13 cellular contexts compared by ENCODE assay signal in the genomic region with DNA sequence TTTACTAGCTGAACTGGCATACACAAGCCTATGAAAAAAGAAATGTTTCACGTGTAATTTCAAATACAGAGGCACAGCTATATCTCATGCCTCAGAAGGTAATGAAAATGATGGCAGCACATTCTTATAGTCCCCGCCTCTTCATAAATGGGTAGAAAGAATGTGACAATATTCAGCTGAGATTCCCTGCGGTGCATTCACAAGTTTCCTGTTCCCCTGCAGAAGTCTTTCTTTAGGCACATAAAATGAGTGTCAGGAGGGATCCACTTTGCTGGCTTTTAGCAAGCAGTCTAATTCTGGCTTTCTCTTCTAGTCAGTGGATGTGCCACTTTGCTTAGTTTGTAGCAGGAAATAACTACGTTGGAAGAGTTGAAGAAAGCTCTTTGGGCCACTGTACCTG. TPM values are rescaled to one million over a fixed set of nuclear protein-coding genes. Genes with fewer than 3 reads are reported as not detected.
DNase-seq lines count a peak whose midpoint lies in the region; ATAC-seq and TF ChIP-seq lines count a peak whose summit lies in the region.
"Had no signal": no experiment of that assay in that cellular context is flagged by ENCODE, and none has a peak within 500 bp of the region (broad histone marks: within the 10 kb centered on the region; RNA-seq: fewer than 3 reads in every experiment).

No MANE protein-coding gene starts in this region.

- H4K91ac ChIP-seq in H9 (ENCODE audit: insufficient read length, low read depth, low read length), result no peak overlapping the region

- no peak overlapping the region for H3K18ac ChIP-seq in H9 (ENCODE audit: insufficient read length, low read depth, low read length)

- H2BK12ac ChIP-seq in H9 (ENCODE audit: insufficient read length, low read depth, low read length), result no peak overlapping the region

- WGBS in H9 (ENCODE audit: extremely low coverage, insufficient read length, low lambda C conversion rate), result no CpG with 5 or more reads among the region's 4 CpGs
- WGBS in adrenal gland, 4 donors, result 72 to 82% (median 78%) methylated on average over 4 of the region's 4 CpGs

- H2BK20ac ChIP-seq in H9 (ENCODE audit: low read depth, low read length, poor library complexity, severe bottlenecking), result no peak overlapping the region

- H3K14ac ChIP-seq in H9 (ENCODE audit: insufficient read depth, low read length), result no peak overlapping the region

- no peaks in the 10 kb centered on the region for H3K36me3 ChIP-seq in SK-N-MC (ENCODE audit: insufficient read depth, low read length)
- H3K36me3 ChIP-seq in iPS-20b (ENCODE audit: insufficient read depth, low read depth, low read length), result no peaks in the 10 kb centered on the region
- no peaks in the 10 kb centered on the region for H3K36me3 ChIP-seq in adrenal gland (replicated peaks in 1 of 2)

- H3T11ph ChIP-seq in H9 (ENCODE audit: low read length), result no peak overlapping the region

- H3K79me2 ChIP-seq in H9 (ENCODE audit: insufficient read depth, low read length), result no peaks in the 10 kb centered on the region

- H3K4me2 ChIP-seq in H9 (ENCODE audit: insufficient read depth, insufficient read length, low read length), result no peak overlapping the region

- H4K8ac ChIP-seq in H9 (replicated peaks; ENCODE audit: insufficient read length, low read depth, low read length), result no peak overlapping the region

- H2BK15ac ChIP-seq in H9 (ENCODE audit: low read depth, low read length), result no peak overlapping the region

- H3K9ac ChIP-seq in H9 (ENCODE audit: extremely low read depth, insufficient read length, low read length) (no peak overlapping the region), SK-N-MC (ENCODE audit: insufficient read length) (no peak overlapping the region), iPS-20b (ENCODE audit: low read depth, low read length) (no peak overlapping the region)

- H2BK5ac ChIP-seq in H9 (ENCODE audit: insufficient read length, low read length), result peak overlapping the region; percentile 69

- H3K79me1 ChIP-seq in H9 (ENCODE audit: insufficient read depth, low read depth, low read length, poor library complexity, severe bottlenecking), result no peaks in the 10 kb centered on the region

- no peak overlapping the region for H2AK5ac ChIP-seq in H9 (ENCODE audit: insufficient read length, low read length)

- peak overlapping the region in 2 of 3 experiments; percentile 78 to 80; a peak in 4 of 7 replicates for H3K27ac Mint-ChIP-seq in H9
- H3K27ac Mint-ChIP-seq: CD14-positive monocyte; CD8-positive, alpha-beta T cell had no signal

- H3K56ac ChIP-seq in H9 (ENCODE audit: insufficient read length, low read depth, low read length), result no peak overlapping the region

- H3K4me1 Mint-ChIP-seq in H9, result peaks cover 15% of the 10 kb centered on the region in 2 experiments
- H3K4me1 Mint-ChIP-seq: CD14-positive monocyte had no signal

- no peaks in the 10 kb centered on the region; a peak in 1 of 7 replicates for H3K36me3 Mint-ChIP-seq in H9 (ENCODE audit: insufficient read depth in 1 of 3, low read depth in 3 of 3)
- H3K36me3 Mint-ChIP-seq: CD14-positive monocyte; CD8-positive, alpha-beta T cell had no signal

- H3K9me3 Mint-ChIP-seq in H9, result no peaks in the 10 kb centered on the region

- no peak for TF ChIP-seq POLR2A in adrenal gland (IDR thresholded peaks at IDR 0.05)

- H3K27me3 ChIP-seq in H9 (ENCODE audit: insufficient read depth, low read length) (no peaks in the 10 kb centered on the region), iPS-20b (ENCODE audit: insufficient read depth, low read length) (no peaks in the 10 kb centered on the region), adrenal gland (no peaks in the 10 kb centered on the region)

- H3K23me2 ChIP-seq in H9 (ENCODE audit: insufficient read length, low read depth, low read length, poor library complexity, severe bottlenecking), result no peaks in the 10 kb centered on the region

- no peaks in the 10 kb centered on the region for H3K9me3 ChIP-seq in H9 (ENCODE audit: control insufficient read depth, low read depth, low read length)
- no peaks in the 10 kb centered on the region for H3K9me3 ChIP-seq in SK-N-MC (ENCODE audit: low read depth, low read length)
- no peaks in the 10 kb centered on the region for H3K9me3 ChIP-seq in iPS-20b (ENCODE audit: insufficient read depth, low read depth, low read length)
- H3K9me3 ChIP-seq in adrenal gland (replicated peaks in 1 of 3), result no peaks in the 10 kb centered on the region

- H3K27ac ChIP-seq in H9 (ENCODE audit: insufficient read length, low read depth, low read length) (peak overlapping the region; percentile 55), SK-N-MC (peak overlapping the region; percentile 85; the same call in 1 of the 2 replicates), iPS-20b (ENCODE audit: low read length) (peak overlapping the region; percentile 50), adrenal gland (no peak overlapping the region)

- no peaks in the 10 kb centered on the region for H3K27me3 Mint-ChIP-seq in H9 (ENCODE audit: low read depth)

- no peaks in the 10 kb centered on the region for H4K20me1 ChIP-seq in H9 (ENCODE audit: control insufficient read depth, insufficient read depth, insufficient read length)

- no peak for TF ChIP-seq CTCF in H9 (conservative IDR thresholded peaks at IDR 0.05)
- no peak for TF ChIP-seq CTCF in adrenal gland (IDR thresholded peaks at IDR 0.05)

- H3K4me3 Mint-ChIP-seq in H9, result no peak overlapping the region
- H3K4me3 Mint-ChIP-seq: CD8-positive, alpha-beta T cell had no signal

- H3K4me1 ChIP-seq in H9 (ENCODE audit: insufficient read depth, low read length) (peaks cover 4% of the 10 kb centered on the region), iPS-20b (ENCODE audit: insufficient read depth, low read length) (peaks cover 15% of the 10 kb centered on the region), adrenal gland (replicated peaks in 1 of 2) (no peaks in the 10 kb centered on the region)

- no peak overlapping the region for H4K5ac ChIP-seq in H9 (ENCODE audit: insufficient read length, low read depth, low read length)

- H2BK120ac ChIP-seq in H9 (ENCODE audit: low read depth, low read length, poor library complexity, severe bottlenecking), result no peak overlapping the region

- no peak overlapping the region for H3K4ac ChIP-seq in H9 (ENCODE audit: low read depth, low read length)

- intact Hi-C loops in adrenal gland (cut with DNase I), result no loop called here

- peak overlapping the region; percentile 73 for H2AFZ ChIP-seq in H9 (ENCODE audit: low read length)

- peak overlapping the region; percentile 30; the same call in 1 of the 2 replicates for H3K4me3 ChIP-seq in SK-N-MC
- H3K4me3 ChIP-seq in iPS-20b (ENCODE audit: low read length), result peak overlapping the region; percentile 39; the same call in 1 of the 2 replicates
- no peak overlapping the region for H3K4me3 ChIP-seq in adrenal gland

- H3K23ac ChIP-seq in H9 (ENCODE audit: insufficient read length, low read depth, low read length), result no peak overlapping the region

- no peak for ATAC-seq in HG02763 (IDR thresholded peaks at IDR 0.05; ENCODE audit: unreplicated experiment)
- ATAC-seq: CD8-positive, alpha-beta T cell had no signal

- DNase-seq in H9 (no peak), SK-N-MC (ENCODE audit: low read depth, low spot score) (peak; percentile 60), islet precursor cell (no peak), kidney glomerular epithelial cell (lab: John Stamatoyannopoulos, UW) (no peak), adrenal gland (no peak)
- DNase-seq: CD8-positive, alpha-beta T cell; COR-L47; DMS153; DMS79 treated with DMSO at 0.1 percent for 48 hours; EL had no signal

RNA-seq across cellular contexts. Expression of a gene that starts 56.1 kb away (rescaled TPM):
- total RNA-seq in H9 (2021), result 0.26 and 0.33 TPM in 2 replicates
- total RNA-seq in adrenal gland, result 1 to 10 TPM in 3 of 8 donors, under 1 TPM in 2, not detected in 3; 0.18 to 4.9 (median 1.5) TPM
- polyA plus RNA-seq in adrenal gland, result 1 to 10 TPM in 2 of 3 donors, under 1 TPM in 1; 0.07 to 3.1 (median 1.3) TPM
- total RNA-seq: CD8-positive, alpha-beta T cell had no signal
- polyA plus RNA-seq: CD14-positive monocyte had no signal

Comparison
In these comparisons a context has a peak if more than half of its experiments do, and no peak if none do; other contexts are left out.
1. H3K27ac ChIP-seq: peak in H9 (single experiment), SK-N-MC (single experiment) and iPS-20b (single experiment); none in adrenal gland (0 of 5).
2. H3K4me3 ChIP-seq: peak in SK-N-MC (single experiment) and iPS-20b (single experiment); none in adrenal gland (0 of 4).